Comparison of ENCODE assay signal across 1 cellular context in the genomic region with DNA sequence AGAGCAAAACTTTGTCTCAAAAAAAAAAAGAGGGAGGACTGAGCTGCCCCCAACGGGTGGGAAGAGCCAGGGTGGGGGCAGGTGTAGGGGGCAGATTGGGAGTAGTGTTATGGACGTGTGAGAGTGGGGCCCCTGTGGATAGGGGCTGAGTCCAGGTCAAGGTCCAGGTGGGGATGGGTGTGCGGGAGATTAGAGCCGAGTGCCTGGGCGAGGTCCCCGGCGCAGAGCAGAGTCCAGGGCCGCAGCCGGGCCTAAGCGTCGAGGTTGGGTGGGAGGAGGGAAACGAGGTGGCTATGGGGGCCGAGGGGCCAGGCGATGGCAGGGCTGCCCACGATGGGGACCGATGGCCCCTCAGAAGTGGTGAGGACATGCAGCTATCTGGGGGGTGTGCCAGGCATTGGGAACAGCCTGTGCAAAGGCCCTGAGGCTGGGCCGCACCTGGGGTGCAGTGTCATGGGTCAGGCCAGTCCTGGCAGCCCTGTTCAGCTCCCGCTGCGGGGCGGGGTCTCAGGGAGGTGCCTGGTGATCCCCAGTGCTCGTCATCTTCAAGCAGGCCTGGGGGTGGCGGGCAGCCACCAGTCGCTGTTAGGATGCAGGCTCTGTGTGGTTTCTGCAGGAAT.
A peak's percentile ranks its signal among the peaks of the same experiment; 100 is the strongest.
TF ChIP-seq lines count a peak whose summit lies in the region.

No MANE protein-coding gene starts in this region.

TF ChIP-seq in HepG2, 621 proteins besides CTCF, POLR2A, EP300 and RAD21 (continued from another document and continues in another):
- TF ChIP-seq, protein P1, sequence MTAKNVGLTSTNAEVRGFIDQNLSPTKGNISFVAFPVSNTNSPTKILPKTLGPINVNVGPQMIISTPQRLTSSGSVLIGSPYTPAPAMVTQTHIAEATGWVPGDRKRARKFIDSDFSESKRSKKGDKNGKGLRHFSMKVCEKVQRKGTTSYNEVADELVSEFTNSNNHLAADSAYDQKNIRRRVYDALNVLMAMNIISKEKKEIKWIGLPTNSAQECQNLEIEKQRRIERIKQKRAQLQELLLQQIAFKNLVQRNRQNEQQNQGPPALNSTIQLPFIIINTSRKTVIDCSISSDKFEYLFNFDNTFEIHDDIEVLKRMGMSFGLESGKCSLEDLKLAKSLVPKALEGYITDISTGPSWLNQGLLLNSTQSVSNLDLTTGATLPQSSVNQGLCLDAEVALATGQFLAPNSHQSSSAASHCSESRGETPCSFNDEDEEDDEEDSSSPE (CRISPR knock-in tag; IDR thresholded peaks at IDR 0.05), result peak; percentile 81
- peak; percentile 86; the same call in 1 of the 2 replicates for TF ChIP-seq KDM5B (CRISPR knock-in tag; IDR thresholded peaks at IDR 0.05; ENCODE audit: borderline replicate concordance)
- TF ChIP-seq TCF7 (IDR thresholded peaks at IDR 0.05; ENCODE audit: low read depth), result peak; percentile 36; the same call in 1 of the 2 replicates
- peak; percentile 71 for TF ChIP-seq GATAD1 (CRISPR knock-in tag; IDR thresholded peaks at IDR 0.05)
- TF ChIP-seq ZNF24 (IDR thresholded peaks at IDR 0.05), result no peak
- TF ChIP-seq, protein P2, sequence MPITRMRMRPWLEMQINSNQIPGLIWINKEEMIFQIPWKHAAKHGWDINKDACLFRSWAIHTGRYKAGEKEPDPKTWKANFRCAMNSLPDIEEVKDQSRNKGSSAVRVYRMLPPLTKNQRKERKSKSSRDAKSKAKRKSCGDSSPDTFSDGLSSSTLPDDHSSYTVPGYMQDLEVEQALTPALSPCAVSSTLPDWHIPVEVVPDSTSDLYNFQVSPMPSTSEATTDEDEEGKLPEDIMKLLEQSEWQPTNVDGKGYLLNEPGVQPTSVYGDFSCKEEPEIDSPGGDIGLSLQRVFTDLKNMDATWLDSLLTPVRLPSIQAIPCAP (CRISPR knock-in tag; IDR thresholded peaks at IDR 0.05; ENCODE audit: low read depth), result no peak
- no peak for TF ChIP-seq MTF1 (CRISPR knock-in tag; IDR thresholded peaks at IDR 0.05)
- TF ChIP-seq ZNF550 (CRISPR knock-in tag; IDR thresholded peaks at IDR 0.05; ENCODE audit: borderline replicate concordance), result no peak
- TF ChIP-seq MEIS1 (CRISPR knock-in tag; IDR thresholded peaks at IDR 0.05; ENCODE audit: borderline replicate concordance), result peak; percentile 62; the same call in 1 of the 2 replicates
- TF ChIP-seq ZFP41 (CRISPR knock-in tag; IDR thresholded peaks at IDR 0.05; ENCODE audit: borderline replicate concordance), result no peak
- TF ChIP-seq ETV5 (CRISPR knock-in tag; IDR thresholded peaks at IDR 0.05; ENCODE audit: borderline replicate concordance), result peak; percentile 66
- TF ChIP-seq, protein P3, sequence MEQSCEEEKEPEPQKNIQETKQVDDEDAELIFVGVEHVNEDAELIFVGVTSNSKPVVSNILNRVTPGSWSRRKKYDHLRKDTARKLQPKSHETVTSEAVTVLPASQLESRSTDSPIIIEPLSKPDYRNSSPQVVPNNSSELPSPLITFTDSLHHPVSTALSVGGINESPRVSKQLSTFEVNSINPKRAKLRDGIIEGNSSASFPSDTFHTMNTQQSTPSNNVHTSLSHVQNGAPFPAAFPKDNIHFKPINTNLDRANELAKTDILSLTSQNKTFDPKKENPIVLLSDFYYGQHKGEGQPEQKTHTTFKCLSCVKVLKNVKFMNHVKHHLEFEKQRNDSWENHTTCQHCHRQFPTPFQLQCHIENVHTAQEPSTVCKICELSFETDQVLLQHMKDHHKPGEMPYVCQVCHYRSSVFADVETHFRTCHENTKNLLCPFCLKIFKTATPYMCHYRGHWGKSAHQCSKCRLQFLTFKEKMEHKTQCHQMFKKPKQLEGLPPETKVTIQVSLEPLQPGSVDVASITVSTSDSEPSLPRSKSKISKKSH (CRISPR knock-in tag; IDR thresholded peaks at IDR 0.05; ENCODE audit: borderline replicate concordance), result peak; percentile 88; the same call in 1 of the 2 replicates
- TF ChIP-seq, protein P4, sequence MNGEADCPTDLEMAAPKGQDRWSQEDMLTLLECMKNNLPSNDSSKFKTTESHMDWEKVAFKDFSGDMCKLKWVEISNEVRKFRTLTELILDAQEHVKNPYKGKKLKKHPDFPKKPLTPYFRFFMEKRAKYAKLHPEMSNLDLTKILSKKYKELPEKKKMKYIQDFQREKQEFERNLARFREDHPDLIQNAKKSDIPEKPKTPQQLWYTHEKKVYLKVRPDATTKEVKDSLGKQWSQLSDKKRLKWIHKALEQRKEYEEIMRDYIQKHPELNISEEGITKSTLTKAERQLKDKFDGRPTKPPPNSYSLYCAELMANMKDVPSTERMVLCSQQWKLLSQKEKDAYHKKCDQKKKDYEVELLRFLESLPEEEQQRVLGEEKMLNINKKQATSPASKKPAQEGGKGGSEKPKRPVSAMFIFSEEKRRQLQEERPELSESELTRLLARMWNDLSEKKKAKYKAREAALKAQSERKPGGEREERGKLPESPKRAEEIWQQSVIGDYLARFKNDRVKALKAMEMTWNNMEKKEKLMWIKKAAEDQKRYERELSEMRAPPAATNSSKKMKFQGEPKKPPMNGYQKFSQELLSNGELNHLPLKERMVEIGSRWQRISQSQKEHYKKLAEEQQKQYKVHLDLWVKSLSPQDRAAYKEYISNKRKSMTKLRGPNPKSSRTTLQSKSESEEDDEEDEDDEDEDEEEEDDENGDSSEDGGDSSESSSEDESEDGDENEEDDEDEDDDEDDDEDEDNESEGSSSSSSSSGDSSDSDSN (CRISPR knock-in tag; IDR thresholded peaks at IDR 0.05), result peak; percentile 70; the same call in 1 of the 2 replicates
- TF ChIP-seq, protein P5, sequence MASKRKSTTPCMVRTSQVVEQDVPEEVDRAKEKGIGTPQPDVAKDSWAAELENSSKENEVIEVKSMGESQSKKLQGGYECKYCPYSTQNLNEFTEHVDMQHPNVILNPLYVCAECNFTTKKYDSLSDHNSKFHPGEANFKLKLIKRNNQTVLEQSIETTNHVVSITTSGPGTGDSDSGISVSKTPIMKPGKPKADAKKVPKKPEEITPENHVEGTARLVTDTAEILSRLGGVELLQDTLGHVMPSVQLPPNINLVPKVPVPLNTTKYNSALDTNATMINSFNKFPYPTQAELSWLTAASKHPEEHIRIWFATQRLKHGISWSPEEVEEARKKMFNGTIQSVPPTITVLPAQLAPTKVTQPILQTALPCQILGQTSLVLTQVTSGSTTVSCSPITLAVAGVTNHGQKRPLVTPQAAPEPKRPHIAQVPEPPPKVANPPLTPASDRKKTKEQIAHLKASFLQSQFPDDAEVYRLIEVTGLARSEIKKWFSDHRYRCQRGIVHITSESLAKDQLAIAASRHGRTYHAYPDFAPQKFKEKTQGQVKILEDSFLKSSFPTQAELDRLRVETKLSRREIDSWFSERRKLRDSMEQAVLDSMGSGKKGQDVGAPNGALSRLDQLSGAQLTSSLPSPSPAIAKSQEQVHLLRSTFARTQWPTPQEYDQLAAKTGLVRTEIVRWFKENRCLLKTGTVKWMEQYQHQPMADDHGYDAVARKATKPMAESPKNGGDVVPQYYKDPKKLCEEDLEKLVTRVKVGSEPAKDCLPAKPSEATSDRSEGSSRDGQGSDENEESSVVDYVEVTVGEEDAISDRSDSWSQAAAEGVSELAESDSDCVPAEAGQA (IDR thresholded peaks at IDR 0.05; ENCODE audit: low read depth), result peak; percentile 23; the same call in 1 of the 2 replicates
- TF ChIP-seq, protein P5 (CRISPR knock-in tag; IDR thresholded peaks at IDR 0.05; ENCODE audit: borderline replicate concordance), result no peak
- peak; percentile 46 for TF ChIP-seq HHEX (CRISPR knock-in tag; IDR thresholded peaks at IDR 0.05)
- no peak for TF ChIP-seq ZNF841 (CRISPR knock-in tag; IDR thresholded peaks at IDR 0.05; ENCODE audit: borderline replicate concordance)
- TF ChIP-seq PAF1 (CRISPR knock-in tag; IDR thresholded peaks at IDR 0.05), result no peak
- TF ChIP-seq U2AF2 (IDR thresholded peaks at IDR 0.05; ENCODE audit: low read depth, low read length), result no peak
- TF ChIP-seq ZNF577 (CRISPR knock-in tag; IDR thresholded peaks at IDR 0.05; ENCODE audit: borderline replicate concordance, low read depth), result no peak
- no peak for TF ChIP-seq ZNF7 (CRISPR knock-in tag; IDR thresholded peaks at IDR 0.05)
- TF ChIP-seq, protein P6, sequence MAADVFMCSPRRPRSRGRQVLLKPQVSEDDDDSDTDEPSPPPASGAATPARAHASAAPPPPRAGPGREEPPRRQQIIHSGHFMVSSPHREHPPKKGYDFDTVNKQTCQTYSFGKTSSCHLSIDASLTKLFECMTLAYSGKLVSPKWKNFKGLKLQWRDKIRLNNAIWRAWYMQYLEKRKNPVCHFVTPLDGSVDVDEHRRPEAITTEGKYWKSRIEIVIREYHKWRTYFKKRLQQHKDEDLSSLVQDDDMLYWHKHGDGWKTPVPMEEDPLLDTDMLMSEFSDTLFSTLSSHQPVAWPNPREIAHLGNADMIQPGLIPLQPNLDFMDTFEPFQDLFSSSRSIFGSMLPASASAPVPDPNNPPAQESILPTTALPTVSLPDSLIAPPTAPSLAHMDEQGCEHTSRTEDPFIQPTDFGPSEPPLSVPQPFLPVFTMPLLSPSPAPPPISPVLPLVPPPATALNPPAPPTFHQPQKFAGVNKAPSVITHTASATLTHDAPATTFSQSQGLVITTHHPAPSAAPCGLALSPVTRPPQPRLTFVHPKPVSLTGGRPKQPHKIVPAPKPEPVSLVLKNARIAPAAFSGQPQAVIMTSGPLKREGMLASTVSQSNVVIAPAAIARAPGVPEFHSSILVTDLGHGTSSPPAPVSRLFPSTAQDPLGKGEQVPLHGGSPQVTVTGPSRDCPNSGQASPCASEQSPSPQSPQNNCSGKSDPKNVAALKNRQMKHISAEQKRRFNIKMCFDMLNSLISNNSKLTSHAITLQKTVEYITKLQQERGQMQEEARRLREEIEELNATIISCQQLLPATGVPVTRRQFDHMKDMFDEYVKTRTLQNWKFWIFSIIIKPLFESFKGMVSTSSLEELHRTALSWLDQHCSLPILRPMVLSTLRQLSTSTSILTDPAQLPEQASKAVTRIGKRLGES (CRISPR knock-in tag; IDR thresholded peaks at IDR 0.05; ENCODE audit: borderline replicate concordance), result no peak
- TF ChIP-seq AKAP8 (CRISPR knock-in tag; IDR thresholded peaks at IDR 0.05), result peak; percentile 81; the same call in 1 of the 2 replicates
- peak; percentile 18; the same call in 1 of the 2 replicates for TF ChIP-seq CHD2 (IDR thresholded peaks at IDR 0.05; ENCODE audit: low read depth, low read length)
- TF ChIP-seq TOE1 (CRISPR knock-in tag; IDR thresholded peaks at IDR 0.05), result peak; percentile 65; the same call in 1 of the 2 replicates
- TF ChIP-seq SIX4 (CRISPR knock-in tag; IDR thresholded peaks at IDR 0.05), result peak; percentile 43; the same call in 1 of the 2 replicates
- no peak for TF ChIP-seq FOXA1 (IDR thresholded peaks at IDR 0.05)
- no peak for TF ChIP-seq FOXA1 (CRISPR knock-in tag; IDR thresholded peaks at IDR 0.05)
- TF ChIP-seq PCBP1 (IDR thresholded peaks at IDR 0.05; ENCODE audit: borderline replicate concordance, low read depth, low read length), result peak; percentile 59; the same call in 1 of the 2 replicates
- TF ChIP-seq RBAK (CRISPR knock-in tag; IDR thresholded peaks at IDR 0.05), result no peak
- TF ChIP-seq, protein P7, sequence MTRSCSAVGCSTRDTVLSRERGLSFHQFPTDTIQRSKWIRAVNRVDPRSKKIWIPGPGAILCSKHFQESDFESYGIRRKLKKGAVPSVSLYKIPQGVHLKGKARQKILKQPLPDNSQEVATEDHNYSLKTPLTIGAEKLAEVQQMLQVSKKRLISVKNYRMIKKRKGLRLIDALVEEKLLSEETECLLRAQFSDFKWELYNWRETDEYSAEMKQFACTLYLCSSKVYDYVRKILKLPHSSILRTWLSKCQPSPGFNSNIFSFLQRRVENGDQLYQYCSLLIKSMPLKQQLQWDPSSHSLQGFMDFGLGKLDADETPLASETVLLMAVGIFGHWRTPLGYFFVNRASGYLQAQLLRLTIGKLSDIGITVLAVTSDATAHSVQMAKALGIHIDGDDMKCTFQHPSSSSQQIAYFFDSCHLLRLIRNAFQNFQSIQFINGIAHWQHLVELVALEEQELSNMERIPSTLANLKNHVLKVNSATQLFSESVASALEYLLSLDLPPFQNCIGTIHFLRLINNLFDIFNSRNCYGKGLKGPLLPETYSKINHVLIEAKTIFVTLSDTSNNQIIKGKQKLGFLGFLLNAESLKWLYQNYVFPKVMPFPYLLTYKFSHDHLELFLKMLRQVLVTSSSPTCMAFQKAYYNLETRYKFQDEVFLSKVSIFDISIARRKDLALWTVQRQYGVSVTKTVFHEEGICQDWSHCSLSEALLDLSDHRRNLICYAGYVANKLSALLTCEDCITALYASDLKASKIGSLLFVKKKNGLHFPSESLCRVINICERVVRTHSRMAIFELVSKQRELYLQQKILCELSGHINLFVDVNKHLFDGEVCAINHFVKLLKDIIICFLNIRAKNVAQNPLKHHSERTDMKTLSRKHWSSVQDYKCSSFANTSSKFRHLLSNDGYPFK (CRISPR knock-in tag; IDR thresholded peaks at IDR 0.05; ENCODE audit: borderline replicate concordance), result peak; percentile 42; the same call in 1 of the 2 replicates
- no peak for TF ChIP-seq ZNF570 (CRISPR knock-in tag; IDR thresholded peaks at IDR 0.05; ENCODE audit: borderline replicate concordance)
- no peak for TF ChIP-seq ZNF678 (CRISPR knock-in tag; IDR thresholded peaks at IDR 0.05)
- TF ChIP-seq PRMT3 (CRISPR knock-in tag; IDR thresholded peaks at IDR 0.05; ENCODE audit: borderline replicate concordance, low read depth), result no peak
- TF ChIP-seq, protein P8, sequence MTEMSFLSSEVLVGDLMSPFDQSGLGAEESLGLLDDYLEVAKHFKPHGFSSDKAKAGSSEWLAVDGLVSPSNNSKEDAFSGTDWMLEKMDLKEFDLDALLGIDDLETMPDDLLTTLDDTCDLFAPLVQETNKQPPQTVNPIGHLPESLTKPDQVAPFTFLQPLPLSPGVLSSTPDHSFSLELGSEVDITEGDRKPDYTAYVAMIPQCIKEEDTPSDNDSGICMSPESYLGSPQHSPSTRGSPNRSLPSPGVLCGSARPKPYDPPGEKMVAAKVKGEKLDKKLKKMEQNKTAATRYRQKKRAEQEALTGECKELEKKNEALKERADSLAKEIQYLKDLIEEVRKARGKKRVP (CRISPR knock-in tag; IDR thresholded peaks at IDR 0.05), result no peak
